ENCODE assay signal across 15 cellular contexts in the genomic region with DNA sequence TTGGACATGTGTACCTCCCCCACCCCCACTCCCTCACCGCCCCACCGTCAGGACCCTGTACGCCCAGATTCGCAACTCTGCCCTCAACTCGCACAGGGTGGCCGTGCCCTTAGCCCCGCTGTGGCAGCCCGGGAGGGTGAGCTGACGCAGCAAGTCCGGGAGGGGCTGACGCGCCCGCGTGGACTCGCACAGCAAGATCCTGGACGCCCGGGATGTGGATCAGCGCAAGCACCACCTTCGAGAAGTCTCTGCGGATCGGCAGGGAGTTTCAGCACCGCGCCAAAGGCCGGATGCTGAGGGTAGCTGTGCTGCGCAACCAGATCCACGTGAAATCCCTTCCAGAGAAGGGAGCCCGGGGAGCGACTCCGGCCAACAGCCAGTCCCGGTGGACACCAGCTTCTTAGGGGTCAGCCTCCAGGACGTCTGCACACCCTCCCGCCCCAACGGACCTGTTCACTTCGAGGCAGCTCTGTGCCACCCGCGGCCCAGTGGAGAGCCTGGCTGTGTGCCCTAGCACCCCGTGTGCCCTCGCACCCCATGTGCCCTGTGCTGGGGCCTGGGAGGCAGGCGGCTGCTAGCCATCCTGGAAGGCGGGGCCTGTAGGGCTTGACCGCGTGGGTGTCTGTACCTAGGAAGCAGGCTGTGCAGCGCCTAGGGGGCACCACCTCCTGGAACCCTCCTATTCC. TPM values are rescaled to one million over a fixed set of nuclear protein-coding genes. Genes with fewer than 3 reads are reported as not detected.
DNase-seq lines count a peak whose midpoint lies in the region; ATAC-seq and TF ChIP-seq lines count a peak whose summit lies in the region.
"Had no signal": no experiment of that assay in that cellular context is flagged by ENCODE, and none has a peak within 500 bp of the region (broad histone marks: within the 10 kb centered on the region; RNA-seq: fewer than 3 reads in every experiment).

No MANE protein-coding gene starts in this region.

- H3K4me3 Mint-ChIP-seq in activated naive CD8-positive, alpha-beta T cell treated with anti-CD3 and anti-CD28 coated beads, Interleukin-2, amount 10 ng/mL, durations not matched to agents 7 days and 5 days, result no peak overlapping the region

- H3K4me3 ChIP-seq in left lung, result no peak overlapping the region
- H3K4me3 ChIP-seq in gastrocnemius medialis, result no peak overlapping the region
- H3K4me3 ChIP-seq in esophagus muscularis mucosa, result peak overlapping the region in 1 of 4 donors; percentile 5
- H3K4me3 ChIP-seq: BLaER1, uterus had no signal

- in situ Hi-C loops in G401 (cut with HindIII; ENCODE audit: low sequenced_read_pairs) (no loop called here), gastrocnemius medialis (cut with MboI; ENCODE audit: low sequenced_read_pairs in 4 of 4) (no loop called here)

- POLR2A ChIA-PET in activated naive CD8-positive, alpha-beta T cell treated with anti-CD3 and anti-CD28 coated beads, Interleukin-2, amount 10 ng/mL, durations not matched to agents 7 days and 5 days (lab: Charles Lee), result no interaction called here

- TF ChIP-seq CTCF in left lung (IDR thresholded peaks at IDR 0.05), result no peak
- TF ChIP-seq CTCF in GM20000 (IDR thresholded peaks at IDR 0.05; ENCODE audit: extremely low read depth, missing control alignments), result no peak
- no peak for TF ChIP-seq CTCF in gastrocnemius medialis (IDR thresholded peaks at IDR 0.05 in 4 of 5, conservative IDR thresholded peaks at IDR 0.05 in 1 of 5)
- no peak for TF ChIP-seq CTCF in esophagus muscularis mucosa (IDR thresholded peaks at IDR 0.05)

- H3K27ac Mint-ChIP-seq in activated naive CD8-positive, alpha-beta T cell treated with anti-CD3 and anti-CD28 coated beads, Interleukin-2, amount 10 ng/mL, durations not matched to agents 7 days and 5 days, result no peak overlapping the region

- H3K36me3 ChIP-seq in left lung (no peaks in the 10 kb centered on the region), gastrocnemius medialis (no peaks in the 10 kb centered on the region), esophagus muscularis mucosa (no peaks in the 10 kb centered on the region)
- H3K36me3 ChIP-seq: BLaER1, uterus had no signal

- H3K9me3 ChIP-seq in left lung, result no peaks in the 10 kb centered on the region
- H3K9me3 ChIP-seq in gastrocnemius medialis, result no peaks in the 10 kb centered on the region
- no peaks in the 10 kb centered on the region for H3K9me3 ChIP-seq in esophagus muscularis mucosa
- H3K9me3 ChIP-seq: BLaER1, uterus had no signal

- peaks cover 27% of the 10 kb centered on the region for H3K27me3 Mint-ChIP-seq in activated naive CD8-positive, alpha-beta T cell treated with anti-CD3 and anti-CD28 coated beads, Interleukin-2, amount 10 ng/mL, durations not matched to agents 7 days and 5 days

- no peak for TF ChIP-seq POLR2A in gastrocnemius medialis (IDR thresholded peaks at IDR 0.05)
- no peak for TF ChIP-seq POLR2A in esophagus muscularis mucosa (IDR thresholded peaks at IDR 0.05; ENCODE audit: low read depth)

- peak; percentile 50 for ATAC-seq in activated naive CD8-positive, alpha-beta T cell treated with anti-CD3 and anti-CD28 coated beads, Interleukin-2, amount 10 ng/mL, durations not matched to agents 7 days and 5 days (ENCODE audit: low read depth)
- ATAC-seq in left lung (peak; percentile 34), gastrocnemius medialis (no peak)

- no peak for TF ChIP-seq EP300 in esophagus muscularis mucosa (IDR thresholded peaks at IDR 0.05)

- peak; percentile 24 for DNase-seq in stimulated activated CD4-positive, alpha-beta T cell treated with anti-CD3 and anti-CD28 coated beads, Interleukin-15, amount 100 ng/mL, for 24 hours
- DNase-seq in stimulated activated CD4-positive, alpha-beta T cell treated with anti-CD3 and anti-CD28 coated beads, Interleukin-4, amount 100 ng/mL, for 24 hours, result no peak
- peak; percentile 35 for DNase-seq in activated naive CD8-positive, alpha-beta T cell treated with anti-CD3 and anti-CD28 coated beads, Interleukin-2, amount 10 ng/mL, durations not matched to agents 7 days and 5 days
- peak in 1 of 2 donors; percentile 74 for DNase-seq in left lung
- no peak for DNase-seq in G401 (ENCODE audit: low spot score)
- no peak for DNase-seq in GM20000 (ENCODE audit: low spot score)
- DNase-seq in gastrocnemius medialis, result no peak
- no peak for DNase-seq in esophagus muscularis mucosa (ENCODE audit: extremely low spot score)
- DNase-seq: NCI-H526 treated with DMSO at 0.1 percent for 48 hours, uterus had no signal

- 42% methylated on average over 16 of the region's 43 CpGs for WGBS in esophagus muscularis mucosa

- H3K9me3 Mint-ChIP-seq in activated naive CD8-positive, alpha-beta T cell treated with anti-CD3 and anti-CD28 coated beads, Interleukin-2, amount 10 ng/mL, durations not matched to agents 7 days and 5 days, result no peaks in the 10 kb centered on the region

- no peaks in the 10 kb centered on the region for H3K36me3 Mint-ChIP-seq in activated naive CD8-positive, alpha-beta T cell treated with anti-CD3 and anti-CD28 coated beads, Interleukin-2, amount 10 ng/mL, durations not matched to agents 7 days and 5 days

- no peaks in the 10 kb centered on the region for H3K4me1 ChIP-seq in left lung
- H3K4me1 ChIP-seq in gastrocnemius medialis, result no peaks in the 10 kb centered on the region
- H3K4me1 ChIP-seq in esophagus muscularis mucosa, result peaks cover 0 to 7% (median 6%) of the 10 kb centered on the region in 4 donors
- H3K4me1 ChIP-seq: BLaER1, uterus had no signal

- H3K27ac ChIP-seq in left lung, result no peak overlapping the region
- no peak overlapping the region for H3K27ac ChIP-seq in gastrocnemius medialis
- no peak overlapping the region for H3K27ac ChIP-seq in esophagus muscularis mucosa (replicated peaks in 1 of 4)
- H3K27ac ChIP-seq: BLaER1, epithelial cell of prostate, RWPE1, uterus had no signal

- intact Hi-C loops in left lung (cut with DNase I) (no loop called here), gastrocnemius medialis (cut with DNase I; ENCODE audit: low total_unique reads) (no loop called here), esophagus muscularis mucosa (cut with DNase I) (no loop called here)

- H3K4me1 Mint-ChIP-seq in activated naive CD8-positive, alpha-beta T cell treated with anti-CD3 and anti-CD28 coated beads, Interleukin-2, amount 10 ng/mL, durations not matched to agents 7 days and 5 days, result peaks cover 2% of the 10 kb centered on the region

- H3K27me3 ChIP-seq in left lung (peaks cover 28 to 63% of the 10 kb centered on the region in 2 donors), gastrocnemius medialis (peaks cover 13 to 26% (median 13%) of the 10 kb centered on the region in 3 donors), esophagus muscularis mucosa (peaks cover 0 to 42% (median 2%) of the 10 kb centered on the region in 4 donors)
- H3K27me3 ChIP-seq: BLaER1 had no signal

RNA-seq across cellular contexts. Expression of gene GJA10, which starts 6.7 kb away (rescaled TPM):
- not detected for total RNA-seq in activated naive CD8-positive, alpha-beta T cell treated with anti-CD3 and anti-CD28 coated beads, Interleukin-2, amount 10 ng/mL, durations not matched to agents 7 days and 5 days
- total RNA-seq in left lung, result not detected
- total RNA-seq in G401 (2014; rRNA removed; shearing (Covaris generic)), result not detected in 2 replicates
- total RNA-seq in gastrocnemius medialis, result not detected
- total RNA-seq in esophagus muscularis mucosa, result not detected
- total RNA-seq: cardiac septum, skeletal muscle tissue, uterus had no signal

RNA-seq across cellular contexts. Expression of gene CASP8AP2, which starts 57.9 kb away (rescaled TPM):
- 10 to 100 TPM; 49.1 TPM for total RNA-seq in activated naive CD8-positive, alpha-beta T cell treated with anti-CD3 and anti-CD28 coated beads, Interleukin-2, amount 10 ng/mL, durations not matched to agents 7 days and 5 days
- total RNA-seq in left lung, result 10 to 100 TPM; 15.9 to 16.4 TPM
- 9.9 and 19.2 TPM in 2 replicates for total RNA-seq in G401 (2014; rRNA removed; shearing (Covaris generic))
- 10 to 100 TPM in 2 of 4 donors, 1 to 10 TPM in 2; 7.8 to 14.2 (median 11.6) TPM for total RNA-seq in gastrocnemius medialis
- total RNA-seq in esophagus muscularis mucosa, result 10 to 100 TPM; 14.1 to 22.0 (median 17.9) TPM

Comparison
In these comparisons a context has a peak if more than half of its experiments do, and no peak if none do; other contexts are left out.
1. DNase-seq: peak in stimulated activated CD4-positive, alpha-beta T cell treated with anti-CD3 and anti-CD28 coated beads, Interleukin-15, amount 100 ng/mL, for 24 hours (single experiment) and activated naive CD8-positive, alpha-beta T cell treated with anti-CD3 and anti-CD28 coated beads, Interleukin-2, amount 10 ng/mL, durations not matched to agents 7 days and 5 days (single experiment); none in stimulated activated CD4-positive, alpha-beta T cell treated with anti-CD3 and anti-CD28 coated beads, Interleukin-4, amount 100 ng/mL, for 24 hours (single experiment), G401 (single experiment), GM20000 (single experiment), gastrocnemius medialis (0 of 2) and esophagus muscularis mucosa (single experiment).
2. ATAC-seq: peak in activated naive CD8-positive, alpha-beta T cell treated with anti-CD3 and anti-CD28 coated beads, Interleukin-2, amount 10 ng/mL, durations not matched to agents 7 days and 5 days (single experiment) and left lung (single experiment); none in gastrocnemius medialis (0 of 2).